ENCODE assay signal across 26 cellular contexts in genomic region chr2:69116438-69116837, GRCh38.
DNase-seq lines count a peak whose midpoint lies in the region; ATAC-seq and TF ChIP-seq lines count a peak whose summit lies in the region.
"Had no signal": no experiment of that assay in that cellular context is flagged by ENCODE, and none has a peak within 500 bp of the region (broad histone marks: within the 10 kb centered on the region; RNA-seq: fewer than 3 reads in every experiment).

No MANE protein-coding gene starts in this region.

- peak overlapping the region; percentile 3 to 66 for H3K27ac ChIP-seq in breast epithelium
- H3K27ac ChIP-seq in left ventricle myocardium inferior (replicated peaks): peak overlapping the region; percentile 64
- H3K27ac ChIP-seq in rectal smooth muscle tissue (ENCODE audit: low read depth, low read length): peak overlapping the region; percentile 47
- H3K27ac ChIP-seq in aorta (ENCODE audit: low read depth in 1 of 2, low read length in 2 of 2): peak overlapping the region; percentile 69 to 86
- H3K27ac ChIP-seq: 22Rv1, HL-60, pancreas had no signal

- POLR2A ChIA-PET in MCF 10A (lab: Yijun Ruan, JAX): no interaction called here

- H3K9ac ChIP-seq in rectal smooth muscle tissue (ENCODE audit: low read length): no peak overlapping the region

- intact Hi-C loops in breast epithelium (cut with DNase I; ENCODE audit: low total_unique reads): no loop called here
- intact Hi-C loops in MCF 10A (cut with micrococcal nuclease): no loop called here
- intact Hi-C loops in left ventricle myocardium inferior (cut with micrococcal nuclease): no loop called here
- intact Hi-C loops in aorta (cut with DNase I): loop anchor here (2.0 to 10.0 kb wide), 4 partner anchors 36 to 190 kb away; partner anchors contain the start of gene ANTXR1 (in 1 of the 2)
- intact Hi-C loops in lower leg skin (cut with DNase I; ENCODE audit: low total_unique reads): no loop called here

- H3K36me3 ChIP-seq in breast epithelium (no peaks in the 10 kb centered on the region), left ventricle myocardium inferior (no peaks in the 10 kb centered on the region), rectal smooth muscle tissue (ENCODE audit: control insufficient read depth, insufficient read depth, low read length) (no peaks in the 10 kb centered on the region), aorta (ENCODE audit: control insufficient read depth in 1 of 2, insufficient read depth in 2 of 2, low read length in 1 of 2) (peaks cover 0 to 5% of the 10 kb centered on the region in 2 donors)
- H3K36me3 ChIP-seq: pancreas had no signal

- H3K4me1 Mint-ChIP-seq in MCF 10A (ENCODE audit: insufficient read depth, unreplicated experiment): no peaks in the 10 kb centered on the region
- H3K4me1 Mint-ChIP-seq: memory B cell; stimulated activated effector memory CD8-positive, alpha-beta T cell treated with anti-CD3 and anti-CD28 coated beads, Interleukin-12 subunit alpha, Interleukin-12 subunit beta, amount 100 ng/mL, for 72 hours; T-cell had no signal

- H3K36me3 Mint-ChIP-seq in MCF 10A (ENCODE audit: insufficient read depth, unreplicated experiment): peaks cover 1% of the 10 kb centered on the region
- H3K36me3 Mint-ChIP-seq: memory B cell; natural killer cell treated with Interleukin-12 subunit alpha and Interleukin-12 subunit beta and Interleukin-15 and Interleukin-18, amount 100 ng/mL, for 72 hours; stimulated activated effector memory CD8-positive, alpha-beta T cell treated with anti-CD3 and anti-CD28 coated beads, Interleukin-12 subunit alpha, Interleukin-12 subunit beta, amount 100 ng/mL, for 72 hours; T-cell had no signal

- H3K4me3 Mint-ChIP-seq in MCF 10A (ENCODE audit: unreplicated experiment): no peak overlapping the region
- H3K4me3 Mint-ChIP-seq: activated CD8-positive, alpha-beta T cell treated with anti-CD3 and anti-CD28 coated beads, Interleukin-2, amount 10 ng/mL, durations not matched to agents 7 days and 5 days; memory B cell; natural killer cell treated with Interleukin-12 subunit alpha and Interleukin-12 subunit beta and Interleukin-15 and Interleukin-18, amount 100 ng/mL, for 72 hours; stimulated activated effector memory CD8-positive, alpha-beta T cell treated with anti-CD3 and anti-CD28 coated beads, Interleukin-12 subunit alpha, Interleukin-12 subunit beta, amount 100 ng/mL, for 72 hours; T-cell had no signal

- no peaks in the 10 kb centered on the region for H3K27me3 ChIP-seq in breast epithelium
- H3K27me3 ChIP-seq in left ventricle myocardium inferior (ENCODE audit: low read depth): no peaks in the 10 kb centered on the region
- H3K27me3 ChIP-seq in rectal smooth muscle tissue (ENCODE audit: control insufficient read depth, insufficient read depth, low read length): no peaks in the 10 kb centered on the region
- no peaks in the 10 kb centered on the region for H3K27me3 ChIP-seq in aorta (ENCODE audit: control insufficient read depth in 1 of 2, insufficient read depth in 2 of 2, low read length in 1 of 2)
- H3K27me3 ChIP-seq: pancreas had no signal

- DNase-seq in breast epithelium (ENCODE audit: low spot score in 2 of 2) (no peak), MCF 10A (ENCODE audit: unreplicated experiment) (no peak), left ventricle myocardium inferior (no peak), aorta (no peak), SHP77 (lab: John Stamatoyannopoulos, UW) (no peak), lower leg skin (ENCODE audit: low spot score in 2 of 2) (no peak), COR-L47 (lab: John Stamatoyannopoulos, UW) (no peak)
- DNase-seq: activated CD4-positive, alpha-beta T cell treated with anti-CD3 and anti-CD28 coated beads for 1 hour; activated CD8-positive, alpha-beta T cell treated with anti-CD3 and anti-CD28 coated beads, Interleukin-2, amount 10 ng/mL, durations not matched to agents 7 days and 5 days; activated gamma-delta T cell treated with Interleukin-2 at 50 U/mL for 16 hours; DND-41; foreskin melanocyte; NCI-H1105; NCI-H2029; NCI-H345; NCI-H774; pancreas; SIG-M5; stimulated activated CD4-positive, alpha-beta T cell treated with anti-CD3 and anti-CD28 coated beads, Interleukin-1b, Interleukin-23, amount 100 ng/mL, for 48 hours; T-cell had no signal

- H3K4me1 ChIP-seq in breast epithelium: peaks cover 0 to 3% of the 10 kb centered on the region in 2 donors
- peaks cover 15% of the 10 kb centered on the region for H3K4me1 ChIP-seq in left ventricle myocardium inferior
- H3K4me1 ChIP-seq in rectal smooth muscle tissue (ENCODE audit: control insufficient read depth, insufficient read depth, low read length): peaks cover 10% of the 10 kb centered on the region
- peaks cover 7 to 9% of the 10 kb centered on the region in 2 donors for H3K4me1 ChIP-seq in aorta (ENCODE audit: control insufficient read depth in 1 of 2, insufficient read depth in 2 of 2, low read length in 2 of 2)
- H3K4me1 ChIP-seq: pancreas had no signal

- no peaks in the 10 kb centered on the region for H3K27me3 Mint-ChIP-seq in MCF 10A (ENCODE audit: insufficient read depth, unreplicated experiment)

- H3K9me3 Mint-ChIP-seq in MCF 10A (ENCODE audit: unreplicated experiment): no peaks in the 10 kb centered on the region
- H3K9me3 Mint-ChIP-seq: memory B cell; natural killer cell treated with Interleukin-12 subunit alpha and Interleukin-12 subunit beta and Interleukin-15 and Interleukin-18, amount 100 ng/mL, for 72 hours; stimulated activated effector memory CD8-positive, alpha-beta T cell treated with anti-CD3 and anti-CD28 coated beads, Interleukin-12 subunit alpha, Interleukin-12 subunit beta, amount 100 ng/mL, for 72 hours; T-cell had no signal

- H3K4me3 ChIP-seq in breast epithelium (no peak overlapping the region), left ventricle myocardium inferior (no peak overlapping the region), rectal smooth muscle tissue (ENCODE audit: low read length) (no peak overlapping the region), aorta (ENCODE audit: low read length in 2 of 2) (no peak overlapping the region), lower leg skin (ENCODE audit: low read depth, poor library complexity, severe bottlenecking) (no peak overlapping the region)
- H3K4me3 ChIP-seq: pancreas had no signal

- 2 to 4% methylated on average over 4 of the region's 4 CpGs for WGBS in aorta, 2 donors
- 69 to 81% methylated on average over 4 of the region's 4 CpGs for WGBS in lower leg skin, 2 donors

- BruUV-seq in MCF 10A (replicated peaks; lab: Mats Ljungman, UMichigan): no TSS peak

- TF ChIP-seq POLR2A in breast epithelium (IDR thresholded peaks at IDR 0.05): no peak
- no peak for TF ChIP-seq POLR2A in lower leg skin (IDR thresholded peaks at IDR 0.05)

- H3K27ac Mint-ChIP-seq in MCF 10A (ENCODE audit: low read depth, unreplicated experiment): no peak overlapping the region
- H3K27ac Mint-ChIP-seq: activated CD8-positive, alpha-beta T cell treated with anti-CD3 and anti-CD28 coated beads, Interleukin-2, amount 10 ng/mL, durations not matched to agents 7 days and 5 days; memory B cell; natural killer cell treated with Interleukin-12 subunit alpha and Interleukin-12 subunit beta and Interleukin-15 and Interleukin-18, amount 100 ng/mL, for 72 hours; stimulated activated effector memory CD8-positive, alpha-beta T cell treated with anti-CD3 and anti-CD28 coated beads, Interleukin-12 subunit alpha, Interleukin-12 subunit beta, amount 100 ng/mL, for 72 hours; T-cell had no signal

- ATAC-seq in aorta (ENCODE audit: low FRiP score): peak; percentile 78
- ATAC-seq: activated CD8-positive, alpha-beta T cell treated with anti-CD3 and anti-CD28 coated beads, Interleukin-2, amount 10 ng/mL, durations not matched to agents 7 days and 5 days; natural killer cell treated with Interleukin-12 subunit alpha and Interleukin-12 subunit beta and Interleukin-15 and Interleukin-18, amount 100 ng/mL, for 72 hours; pancreas; stimulated activated effector memory CD8-positive, alpha-beta T cell treated with anti-CD3 and anti-CD28 coated beads, Interleukin-12 subunit alpha, Interleukin-12 subunit beta, amount 100 ng/mL, for 72 hours; T-cell had no signal

- CTCF ChIA-PET in MCF 10A (lab: Yijun Ruan, JAX): no interaction called here

- TF ChIP-seq CTCF in breast epithelium (IDR thresholded peaks at IDR 0.05) (no peak), MCF 10A (IDR thresholded peaks at IDR 0.05; ENCODE audit: unreplicated experiment) (no peak), left ventricle myocardium inferior (IDR thresholded peaks at IDR 0.05; ENCODE audit: borderline replicate concordance) (no peak), lower leg skin (IDR thresholded peaks at IDR 0.05) (no peak)

- no peaks in the 10 kb centered on the region for H3K9me3 ChIP-seq in breast epithelium
- no peaks in the 10 kb centered on the region for H3K9me3 ChIP-seq in left ventricle myocardium inferior (replicated peaks)
- no peaks in the 10 kb centered on the region for H3K9me3 ChIP-seq in aorta (ENCODE audit: control insufficient read depth, low read length)
- H3K9me3 ChIP-seq: pancreas had no signal

Comparison
In these comparisons a context has a peak if more than half of its experiments do, and no peak if none do; other contexts are left out.
1. intact Hi-C loops: an anchor here in aorta (2.0 to 10.0 kb wide); none called in breast epithelium, MCF 10A, left ventricle myocardium inferior and lower leg skin.